ENCODE assay signal across 32 cellular contexts in the genomic region with DNA sequence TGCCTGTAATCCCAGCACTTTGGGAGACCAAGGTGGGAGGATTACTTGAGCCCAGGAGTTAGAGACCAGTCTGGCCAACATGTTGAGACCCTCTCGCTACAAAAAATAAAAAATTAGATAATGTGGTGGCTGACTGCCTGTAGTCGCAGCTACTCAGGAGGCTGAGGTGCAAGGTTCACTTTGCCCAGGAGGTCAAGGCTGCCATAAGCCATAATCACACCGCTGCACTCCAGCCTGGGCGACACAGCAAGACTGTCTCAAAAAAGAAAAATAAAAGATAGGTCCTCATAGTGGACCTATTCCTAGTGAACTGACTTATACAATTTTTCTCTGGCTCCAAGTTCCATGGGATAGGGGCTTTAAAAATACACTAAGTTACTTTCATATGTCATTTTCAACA. TPM values are rescaled to one million over a fixed set of nuclear protein-coding genes. Genes with fewer than 3 reads are reported as not detected.
"Had no signal": no experiment of that assay in that cellular context is flagged by ENCODE, and none has a peak within 500 bp of the region (broad histone marks: within the 10 kb centered on the region; RNA-seq: fewer than 3 reads in every experiment).

No MANE protein-coding gene starts in this region.

- H3K4me3 ChIP-seq: neural progenitor cell, ovary, pancreas, prostate gland, psoas muscle, right atrium auricular region, sigmoid colon, skin epidermis, smooth muscle cell, spleen had no signal

- H3K4me1 Mint-ChIP-seq: naive B cell, natural killer cell, nephron, neural crest cell, neural progenitor cell had no signal

- H3K27me3 ChIP-seq: neural progenitor cell, ovary, pancreas, right atrium auricular region, sigmoid colon, spleen had no signal

- H3K36me3 ChIP-seq: neural progenitor cell, ovary, pancreas, prostate gland, right atrium auricular region, sigmoid colon, spleen had no signal

- H3K9me3 Mint-ChIP-seq: naive B cell; naive thymus-derived CD4-positive, alpha-beta T cell; naive thymus-derived CD8-positive, alpha-beta T cell; natural killer cell; natural killer cell treated with Interleukin-12 subunit alpha and Interleukin-12 subunit beta and Interleukin-15 and Interleukin-18, amount 100 ng/mL, for 72 hours; nephron; nephron progenitor cell; neural crest cell; neural progenitor cell had no signal

- H3K79me2 ChIP-seq: parathyroid adenoma had no signal

- H3K9ac ChIP-seq: neural progenitor cell, parathyroid adenoma had no signal

- H3K4me2 ChIP-seq: neural progenitor cell, smooth muscle cell had no signal

- FAIRE-seq: pancreas, small intestine had no signal

- H3K9me3 ChIP-seq: ovary, pancreas, prostate gland, psoas muscle, right atrium auricular region, sigmoid colon, spleen had no signal

- H2AFZ ChIP-seq: neural progenitor cell, parathyroid adenoma had no signal

- ATAC-seq: naive thymus-derived CD4-positive, alpha-beta T cell; naive thymus-derived CD8-positive, alpha-beta T cell; natural killer cell; natural killer cell treated with Interleukin-12 subunit alpha and Interleukin-12 subunit beta and Interleukin-15 and Interleukin-18, amount 100 ng/mL, for 72 hours; pancreas; psoas muscle; right cardiac atrium; sciatic nerve had no signal

- H3K4me1 ChIP-seq: neural progenitor cell, pancreas, prostate gland, right atrium auricular region, sigmoid colon, spleen had no signal

- DNase-seq: naive B cell; naive thymus-derived CD4-positive, alpha-beta T cell; naive thymus-derived CD8-positive, alpha-beta T cell; natural killer cell; nephron progenitor cell; nucleus accumbens; occipital lobe; ovary; pancreas; posterior cingulate gyrus; psoas muscle; retina; right cardiac atrium; sigmoid colon; small intestine; spleen; stimulated activated CD4-positive, alpha-beta T cell treated with anti-CD3 and anti-CD28 coated beads, Interleukin-12 subunit alpha, Interleukin-12 subunit beta, amount 100 ng/mL, for 4 hours; stimulated activated CD4-positive, alpha-beta T cell treated with anti-CD3 and anti-CD28 coated beads, Interleukin-15, amount 100 ng/mL, for 24 hours; stimulated activated CD4-positive, alpha-beta T cell treated with anti-CD3 and anti-CD28 coated beads, Interleukin-1b, Interleukin-23, amount 100 ng/mL, for 48 hours; stimulated activated CD4-positive, alpha-beta T cell treated with anti-CD3 and anti-CD28 coated beads, Interleukin-2, amount 100 ng/mL, for 24 hours had no signal

- H3K27ac Mint-ChIP-seq: naive B cell; naive thymus-derived CD4-positive, alpha-beta T cell; naive thymus-derived CD8-positive, alpha-beta T cell; natural killer cell; natural killer cell treated with Interleukin-12 subunit alpha and Interleukin-12 subunit beta and Interleukin-15 and Interleukin-18, amount 100 ng/mL, for 72 hours; nephron; nephron progenitor cell; neural progenitor cell; progenitor cell of endocrine pancreas had no signal

- H3K36me3 Mint-ChIP-seq: naive B cell; naive thymus-derived CD4-positive, alpha-beta T cell; natural killer cell; natural killer cell treated with Interleukin-12 subunit alpha and Interleukin-12 subunit beta and Interleukin-15 and Interleukin-18, amount 100 ng/mL, for 72 hours; neural progenitor cell had no signal

- H3K27ac ChIP-seq: neural progenitor cell, ovary, pancreas, parathyroid adenoma, prostate gland, psoas muscle, right atrium auricular region, sigmoid colon, skin epidermis had no signal

- H3K4me3 Mint-ChIP-seq: naive B cell; naive thymus-derived CD4-positive, alpha-beta T cell; naive thymus-derived CD8-positive, alpha-beta T cell; natural killer cell; natural killer cell treated with Interleukin-12 subunit alpha and Interleukin-12 subunit beta and Interleukin-15 and Interleukin-18, amount 100 ng/mL, for 72 hours; nephron; nephron progenitor cell; neural crest cell; neural progenitor cell had no signal

- H3K27me3 Mint-ChIP-seq: naive B cell; naive thymus-derived CD8-positive, alpha-beta T cell; natural killer cell treated with Interleukin-12 subunit alpha and Interleukin-12 subunit beta and Interleukin-15 and Interleukin-18, amount 100 ng/mL, for 72 hours; progenitor cell of endocrine pancreas had no signal

RNA-seq across cellular contexts. Expression of a gene that starts 44.8 kb away (rescaled TPM):
- total RNA-seq: pulmonary artery endothelial cell had no signal
